10 cellular contexts compared by ENCODE assay signal in genomic region chr22:46264520-46264919, GRCh38. TPM values are rescaled to one million over a fixed set of nuclear protein-coding genes. Genes with fewer than 3 reads are reported as not detected.
"Had no signal": no experiment of that assay in that cellular context is flagged by ENCODE, and none has a peak within 500 bp of the region (broad histone marks: within the 10 kb centered on the region; RNA-seq: fewer than 3 reads in every experiment).

No MANE protein-coding gene starts in this region.

RNA-seq across cellular contexts. Expression of gene PKDREJ, which starts 1.4 kb away (rescaled TPM):
- total RNA-seq: activated CD4-positive, alpha-beta T cell treated with anti-CD3 and anti-CD28 coated beads, Interleukin-2, amount 10 ng/mL, durations not matched to agents 24 days and 14 days; activated CD8-positive, alpha-beta memory T cell treated with anti-CD3 and anti-CD28 coated beads for 36 hours; activated CD8-positive, alpha-beta T cell treated with anti-CD3 and anti-CD28 coated beads for 36 hours; activated naive CD8-positive, alpha-beta T cell treated with anti-CD3 and anti-CD28 coated beads for 36 hours; activated T-cell treated with anti-CD3 and anti-CD28 coated beads, Interleukin-2, amount 50 U/mL, for 72 hours; activated T-helper 17 cell treated with anti-CD3 and anti-CD28 coated beads, Interleukin-2, amount 50 U/mL, for 72 hours; RPMI7951; T-helper 1 cell treated with Interleukin-12 subunit alpha and Interleukin-12 subunit beta and Interleukin-4 antibody, amounts not matched to agents 30 ng/mL and 1 ng/mL, for 36 hours; T-helper 2 cell treated with Interferon-gamma antibody and Interleukin-4, amounts not matched to agents 100 ng/mL and 5 ng/mL, for 36 hours had no signal
- polyA plus RNA-seq: IgD-negative memory B cell had no signal

RNA-seq across cellular contexts. Expression of gene GTSE1, which starts 32.1 kb away (rescaled TPM):
- polyA plus RNA-seq: IgD-negative memory B cell had no signal
